ENCODE assay signal across 8 cellular contexts in genomic region chr16:51982715-51983680, GRCh38.
DNase-seq lines count a peak whose midpoint lies in the region; ATAC-seq and TF ChIP-seq lines count a peak whose summit lies in the region.

No MANE protein-coding gene starts in this region.

- intact Hi-C loops in testis (cut with DNase I; ENCODE audit: low total_unique reads): no loop called here

- H3K4me1 ChIP-seq in testis: no peaks in the 10 kb centered on the region

- ATAC-seq in HG03565 (IDR thresholded peaks at IDR 0.05; ENCODE audit: unreplicated experiment): peak; percentile 57

- 40 to 45% methylated on average over 11 of the region's 11 CpGs for WGBS in testis, 2 donors

- H3K36me3 ChIP-seq in testis (ENCODE audit: low read depth, missing control alignments): no peaks in the 10 kb centered on the region

- H3K27me3 ChIP-seq in testis: no peaks in the 10 kb centered on the region

- H3K27ac ChIP-seq in testis: no peak overlapping the region

- TF ChIP-seq CTCF in astrocyte of the spinal cord (IDR thresholded peaks at IDR 0.05; ENCODE audit: low read depth, low read length): peak; percentile 65
- TF ChIP-seq CTCF in testis (IDR thresholded peaks at IDR 0.05): peak; percentile 54 to 74 (median 71)

- H3K9me3 ChIP-seq in testis: no peaks in the 10 kb centered on the region

- peak; percentile 25 for DNase-seq in stimulated activated CD4-positive, alpha-beta T cell treated with anti-CD3 and anti-CD28 coated beads, Interleukin-15, amount 100 ng/mL, for 24 hours
- no peak for DNase-seq in stimulated activated CD4-positive, alpha-beta T cell treated with anti-CD3 and anti-CD28 coated beads, Interleukin-2, amount 100 ng/mL, for 24 hours
- DNase-seq in NCI-H526 (lab: John Stamatoyannopoulos, UW): peak; percentile 34 to 73
- DNase-seq in astrocyte of the spinal cord (ENCODE audit: low read depth, low spot score): peak; percentile 70
- peak; percentile 49 for DNase-seq in iPS-NIHi11 (ENCODE audit: low spot score)
- peak; percentile 58 for DNase-seq in testis
- no peak for DNase-seq in stimulated activated naive CD4-positive, alpha-beta T cell treated with Interleukin-2 at 50 U/mL for 16 hours (lab: John Stamatoyannopoulos, UW)

- in situ Hi-C loops in astrocyte of the spinal cord (cut with HindIII; ENCODE audit: low sequenced_read_pairs): no loop called here

- H3K4me3 ChIP-seq in astrocyte of the spinal cord (ENCODE audit: low read depth, low read length) (no peak overlapping the region), testis (no peak overlapping the region)

- no peak for TF ChIP-seq POLR2A in testis (IDR thresholded peaks at IDR 0.05)

Comparison
In these comparisons a context has a peak if more than half of its experiments do, and no peak if none do; other contexts are left out.
1. DNase-seq: peak in stimulated activated CD4-positive, alpha-beta T cell treated with anti-CD3 and anti-CD28 coated beads, Interleukin-15, amount 100 ng/mL, for 24 hours (single experiment), NCI-H526 (2 of 2), astrocyte of the spinal cord (single experiment), iPS-NIHi11 (single experiment) and testis (single experiment); none in stimulated activated CD4-positive, alpha-beta T cell treated with anti-CD3 and anti-CD28 coated beads, Interleukin-2, amount 100 ng/mL, for 24 hours (0 of 2) and stimulated activated naive CD4-positive, alpha-beta T cell treated with Interleukin-2 at 50 U/mL for 16 hours (single experiment).